ENCODE assay signal across 1 cellular context in the genomic region with DNA sequence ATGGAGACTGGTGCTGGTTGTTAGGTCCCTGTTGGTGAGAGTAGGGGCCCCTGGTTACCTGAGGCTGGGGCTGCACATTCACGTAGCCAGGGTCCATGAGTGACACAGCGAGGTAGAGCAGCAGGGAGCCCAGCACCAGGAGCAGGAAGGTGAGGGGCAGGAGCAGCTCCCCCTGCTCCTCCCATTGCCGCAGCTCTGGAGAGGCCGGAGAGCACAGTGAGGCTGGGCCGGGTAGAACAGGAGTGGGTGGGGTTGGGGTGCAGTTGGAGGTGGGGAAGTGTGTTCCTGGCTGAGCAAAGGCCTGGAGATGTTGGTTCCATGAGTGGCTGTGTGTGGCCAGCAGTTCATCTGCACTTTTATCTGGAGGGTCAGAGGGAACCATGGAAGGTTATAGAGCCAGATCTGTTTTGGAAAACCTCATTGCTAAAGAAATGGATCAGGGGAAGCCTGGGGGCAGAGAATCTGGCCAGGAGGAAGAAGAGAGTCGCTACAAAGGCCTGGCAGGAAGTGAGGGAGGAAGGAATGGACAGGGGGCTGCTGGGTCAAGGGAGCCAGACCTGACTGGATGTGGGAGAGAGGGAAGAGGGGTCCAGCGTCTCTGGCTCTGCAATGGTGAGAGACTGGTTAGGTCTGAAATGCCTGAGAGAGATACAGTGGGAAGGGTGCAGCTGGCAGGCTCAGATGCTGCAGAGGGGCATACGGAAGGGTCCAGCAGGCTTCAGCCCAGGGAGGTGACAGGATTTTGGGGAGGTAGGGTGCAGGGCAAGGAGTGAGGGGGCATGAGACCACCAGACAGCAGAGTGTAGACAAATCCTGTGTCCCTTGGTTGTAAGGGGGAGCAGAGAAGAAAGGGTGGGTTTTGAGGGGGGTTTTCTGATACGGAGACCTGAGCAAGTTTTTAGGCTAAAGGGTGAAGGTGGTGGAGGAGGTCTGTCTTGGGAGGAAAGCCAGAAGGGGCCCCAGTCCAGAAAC.
A peak's percentile ranks its signal among the peaks of the same experiment; 100 is the strongest.
TF ChIP-seq lines count a peak whose summit lies in the region.

No MANE protein-coding gene starts in this region.

TF ChIP-seq in HEK293, 187 proteins besides CTCF, POLR2A, EP300 and RAD21 (continued from another document):
- TF ChIP-seq GLIS2 (tag by site-specific recombination; IDR thresholded peaks at IDR 0.05) (peak; percentile 23; the same call in 1 of the 2 replicates), IKZF3 (tag by site-specific recombination; IDR thresholded peaks at IDR 0.05) (0 out of 2 replicates have a peak, but pooled peaks have one; percentile 16), ZNF596 (tag by site-specific recombination; IDR thresholded peaks at IDR 0.05) (no peak), SP2 (tag by site-specific recombination; IDR thresholded peaks at IDR 0.05) (peak; percentile 67), ZNF16 (tag by site-specific recombination; IDR thresholded peaks at IDR 0.05; ENCODE audit: low read depth) (peak; percentile 85), ZBTB17 (tag by site-specific recombination; IDR thresholded peaks at IDR 0.05) (peak; percentile 99), OSR2 (tag by site-specific recombination; IDR thresholded peaks at IDR 0.05) (0 out of 2 replicates have a peak, but pooled peaks have one; percentile 31), ZNF621 (tag by site-specific recombination; IDR thresholded peaks at IDR 0.05) (no peak), ZNF394 (tag by site-specific recombination; IDR thresholded peaks at IDR 0.05; ENCODE audit: borderline replicate concordance) (peak; percentile 58)
- TF ChIP-seq, protein P1, sequence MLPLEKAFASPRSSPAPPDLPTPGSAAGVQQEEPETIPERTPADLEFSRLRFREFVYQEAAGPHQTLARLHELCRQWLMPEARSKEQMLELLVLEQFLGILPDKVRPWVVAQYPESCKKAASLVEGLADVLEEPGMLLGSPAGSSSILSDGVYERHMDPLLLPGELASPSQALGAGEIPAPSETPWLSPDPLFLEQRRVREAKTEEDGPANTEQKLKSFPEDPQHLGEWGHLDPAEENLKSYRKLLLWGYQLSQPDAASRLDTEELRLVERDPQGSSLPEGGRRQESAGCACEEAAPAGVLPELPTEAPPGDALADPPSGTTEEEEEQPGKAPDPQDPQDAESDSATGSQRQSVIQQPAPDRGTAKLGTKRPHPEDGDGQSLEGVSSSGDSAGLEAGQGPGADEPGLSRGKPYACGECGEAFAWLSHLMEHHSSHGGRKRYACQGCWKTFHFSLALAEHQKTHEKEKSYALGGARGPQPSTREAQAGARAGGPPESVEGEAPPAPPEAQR (tag by site-specific recombination; IDR thresholded peaks at IDR 0.05): no peak
